In the genomic region with DNA sequence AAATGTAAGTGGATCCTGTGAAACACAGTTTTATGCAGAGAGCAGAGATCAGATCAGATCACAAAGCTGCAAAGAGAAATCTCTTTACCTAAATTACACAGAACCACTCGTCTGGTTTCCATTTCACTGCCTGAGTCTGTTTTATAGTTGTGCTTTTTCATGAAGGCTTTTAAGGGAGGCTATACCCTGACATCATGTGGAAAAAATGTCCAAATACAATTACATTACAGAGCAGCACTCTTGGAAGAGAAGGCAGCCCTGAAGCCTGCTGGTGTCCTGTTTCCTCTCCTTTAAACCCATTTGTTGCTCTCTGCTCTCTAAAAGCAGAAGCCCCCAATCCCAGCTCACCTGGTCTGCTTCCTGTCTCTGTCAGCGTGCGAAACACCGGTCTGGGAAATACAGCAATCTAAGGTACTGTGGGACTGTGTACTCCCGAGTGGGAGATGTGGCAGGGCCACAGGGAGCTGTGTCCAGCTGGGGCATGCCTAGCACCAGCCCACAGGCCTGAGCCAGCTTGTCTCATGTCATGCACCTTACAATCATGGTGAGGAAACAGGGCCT, we compare ENCODE assay signal across 9 cellular contexts. TPM values are rescaled to one million over a fixed set of nuclear protein-coding genes. Genes with fewer than 3 reads are reported as not detected.
DNase-seq lines count a peak whose midpoint lies in the region; ATAC-seq, FAIRE-seq and TF ChIP-seq lines count a peak whose summit lies in the region.
"Had no signal": no experiment of that assay in that cellular context is flagged by ENCODE, and none has a peak within 500 bp of the region (broad histone marks: within the 10 kb centered on the region; RNA-seq: fewer than 3 reads in every experiment).

No MANE protein-coding gene starts in this region.

- H3K27ac Mint-ChIP-seq in activated CD4-positive, alpha-beta T cell treated with anti-CD3 and anti-CD28 coated beads for 36 hours, result no peak overlapping the region

- ATAC-seq in HCT116, result no peak
- ATAC-seq in K562, result peak; percentile 60
- no peak for ATAC-seq in activated CD4-positive, alpha-beta T cell treated with anti-CD3 and anti-CD28 coated beads for 36 hours

- H3K4me1 ChIP-seq in HCT116 (ENCODE audit: control insufficient read depth in 1 of 2, insufficient read depth in 2 of 2, low read length in 2 of 2) (peaks cover 19 to 25% of the 10 kb centered on the region in 2 experiments), K562 (replicated peaks in 1 of 2; ENCODE audit: control insufficient read depth in 2 of 2, insufficient read depth in 2 of 2, low read length in 2 of 2) (no peaks in the 10 kb centered on the region), hepatocyte (ENCODE audit: insufficient read depth) (peaks cover 27% of the 10 kb centered on the region), spleen (peaks cover 0 to 6% (median 2%) of the 10 kb centered on the region in 6 donors)

- no peak for TF ChIP-seq EP300 in K562 (IDR thresholded peaks at IDR 0.05; ENCODE audit: low read length)

- H3K9ac ChIP-seq in HCT116 (ENCODE audit: low read length) (no peak overlapping the region), K562 (ENCODE audit: insufficient read depth in 1 of 2, low read depth in 2 of 2, low read length in 2 of 2) (0 out of 4 replicates have a peak overlapping the region, but pooled peaks of 1 of the 2 experiments have one; percentile 54)

- peaks cover 7% of the 10 kb centered on the region for H3K36me3 Mint-ChIP-seq in activated CD4-positive, alpha-beta T cell treated with anti-CD3 and anti-CD28 coated beads for 36 hours (ENCODE audit: low read depth)

- TF ChIP-seq POLR2A in HCT116 (IDR thresholded peaks at IDR 0.05; ENCODE audit: borderline replicate concordance, extremely low read depth, insufficient read depth, insufficient read length) (no peak), K562 (conservative IDR thresholded peaks at IDR 0.05) (no peak), spleen (IDR thresholded peaks at IDR 0.05) (no peak)

- DNase-seq in HCT116 (ENCODE audit: low read depth, low spot score) (no peak), K562 (ENCODE audit: extremely low read depth in 1 of 4, low spot score in 3 of 4) (no peak), hepatocyte (ENCODE audit: low spot score) (peak; percentile 76), spleen (no peak), KBM-7 (no peak), iPS-NIHi7 (ENCODE audit: extremely low spot score) (no peak), mucosa of gallbladder (ENCODE audit: low spot score) (no peak)
- no peak for DNase-seq in activated CD4-positive, alpha-beta T cell treated with anti-CD3 and anti-CD28 coated beads for 36 hours
- DNase-seq: anterior cingulate cortex had no signal

- in situ Hi-C loops in K562 (cut with MboI), result no loop called here
- in situ Hi-C loops in KBM-7 (cut with MboI; ENCODE audit: low pct_unique_long_range_greater_than_20kb, low sequenced_read_pairs), result no loop called here

- RAD21 ChIA-PET in HCT116 (lab: Charles Lee; ENCODE audit: low non-redundant PET in 1 of 2, low total read pairs in 2 of 2, uncharacterized antibody in 2 of 2, unreplicated experiment in 2 of 2), result no interaction called here

- POLR2A ChIA-PET in HCT116 (lab: Charles Lee), result interaction anchor here (0.8 kb wide), 1 partner anchor 25 kb away, joined by 3 read pairs; a partner anchor contains a TSS
- POLR2A ChIA-PET in K562 (lab: Yijun Ruan, JAX), result interaction anchor here (0.6 kb wide), 1 partner anchor 49 kb away, joined by 3 read pairs; no protein-coding TSS in a partner anchor
- POLR2A ChIA-PET in activated CD4-positive, alpha-beta T cell treated with anti-CD3 and anti-CD28 coated beads for 36 hours (lab: Charles Lee), result no interaction called here

- CTCF ChIA-PET in HCT116 (lab: Charles Lee) (no interaction called here), K562 (lab: Yijun Ruan, JAX; ENCODE audit: low intra/inter-chr PET ratio) (interaction anchor here (1.1 kb wide), 1 partner anchor 424 kb away, joined by 3 read pairs; no protein-coding TSS in a partner anchor)
- CTCF ChIA-PET in activated CD4-positive, alpha-beta T cell treated with anti-CD3 and anti-CD28 coated beads for 36 hours (lab: Charles Lee), result no interaction called here

- H3K4me1 Mint-ChIP-seq in activated CD4-positive, alpha-beta T cell treated with anti-CD3 and anti-CD28 coated beads for 36 hours, result no peaks in the 10 kb centered on the region

- 75% methylated on average over 5 of the region's 5 CpGs for WGBS in K562 (ENCODE audit: insufficient coverage, low coverage, missing lambda C conversion rate)
- WGBS in hepatocyte (ENCODE audit: low lambda C conversion rate, missing lambda C conversion rate), result 39% methylated on average over 5 of the region's 5 CpGs
- 60 to 77% (median 72%) methylated on average over 5 of the region's 5 CpGs for WGBS in spleen, 5 donors

- H3K27me3 Mint-ChIP-seq in activated CD4-positive, alpha-beta T cell treated with anti-CD3 and anti-CD28 coated beads for 36 hours, result no peaks in the 10 kb centered on the region

- H2AFZ ChIP-seq in HCT116 (ENCODE audit: low read depth, low read length, poor library complexity, severe bottlenecking) (no peak overlapping the region), K562 (ENCODE audit: low read depth, low read length) (no peak overlapping the region), hepatocyte (no peak overlapping the region)

- H3K79me2 ChIP-seq in HCT116 (ENCODE audit: insufficient read depth, low read length) (no peaks in the 10 kb centered on the region), K562 (ENCODE audit: control insufficient read depth, insufficient read depth, low read length) (no peaks in the 10 kb centered on the region), hepatocyte (no peaks in the 10 kb centered on the region)

- BruUV-seq in HCT116 (replicated peaks; lab: Mats Ljungman, UMichigan) (no TSS peak), K562 (replicated peaks; lab: Mats Ljungman, UMichigan) (no TSS peak)

- no peak overlapping the region for H3K4me3 Mint-ChIP-seq in activated CD4-positive, alpha-beta T cell treated with anti-CD3 and anti-CD28 coated beads for 36 hours

- TF ChIP-seq CTCF in HCT116 (IDR thresholded peaks at IDR 0.05 in 2 of 3, conservative IDR thresholded peaks at IDR 0.05 in 1 of 3; ENCODE audit: borderline replicate concordance in 1 of 3, insufficient read depth in 1 of 3, low read depth in 2 of 3, low read length in 2 of 3), result no peak
- TF ChIP-seq CTCF in K562 (IDR thresholded peaks at IDR 0.05 in 2 of 3, conservative IDR thresholded peaks at IDR 0.05 in 1 of 3; ENCODE audit: insufficient read depth in 2 of 3, low read depth in 1 of 3, low read length in 3 of 3), result no peak
- no peak for TF ChIP-seq CTCF in hepatocyte (IDR thresholded peaks at IDR 0.05; ENCODE audit: poor library complexity)
- TF ChIP-seq CTCF in spleen (IDR thresholded peaks at IDR 0.05 in 8 of 11, conservative IDR thresholded peaks at IDR 0.05 in 3 of 11), result no peak

- H3K4me2 ChIP-seq in HCT116 (ENCODE audit: low read length) (no peak overlapping the region), K562 (ENCODE audit: insufficient read depth, low read length) (no peak overlapping the region), hepatocyte (peak overlapping the region; percentile 35)

- H3K9me2 ChIP-seq in HCT116 (ENCODE audit: insufficient read depth) (no peaks in the 10 kb centered on the region), hepatocyte (replicated peaks; ENCODE audit: insufficient read depth) (no peaks in the 10 kb centered on the region)

- FAIRE-seq in K562 (lab: Jason Lieb, UNC), result no peak

- TF ChIP-seq RAD21 in HCT116 (IDR thresholded peaks at IDR 0.05; ENCODE audit: low read depth) (no peak), K562 (CRISPR knock-in tag; conservative IDR thresholded peaks at IDR 0.05 in 1 of 2, IDR thresholded peaks at IDR 0.05 in 1 of 2) (no peak)

- H3K9me3 Mint-ChIP-seq in activated CD4-positive, alpha-beta T cell treated with anti-CD3 and anti-CD28 coated beads for 36 hours (ENCODE audit: low read depth), result no peaks in the 10 kb centered on the region

- intact Hi-C loops in HCT116 (cut with micrococcal nuclease) (no loop called here), K562 (cut with micrococcal nuclease) (no loop called here), spleen (cut with DNase I; ENCODE audit: low total_unique reads) (no loop called here)
- intact Hi-C loops in activated CD4-positive, alpha-beta T cell treated with anti-CD3 and anti-CD28 coated beads for 36 hours (cut with DNase I, micrococcal nuclease), result no loop called here

- no peaks in the 10 kb centered on the region for H3K9me1 ChIP-seq in K562 (ENCODE audit: control insufficient read depth, insufficient read depth, low read length)

- H3K36me3 ChIP-seq in HCT116 (ENCODE audit: control insufficient read depth in 1 of 2, insufficient read depth in 2 of 2, low read length in 2 of 2) (no peaks in the 10 kb centered on the region), K562 (ENCODE audit: control insufficient read depth, insufficient read depth, low read length) (peaks cover 4% of the 10 kb centered on the region; the same call in 1 of the 3 replicates), hepatocyte (replicated peaks; ENCODE audit: insufficient read depth, low read depth) (no peaks in the 10 kb centered on the region), spleen (peaks cover 0 to 30% (median 0%) of the 10 kb centered on the region in 6 donors)

- 0 out of 2 replicates have a peak overlapping the region, but pooled peaks have one; percentile 0 for H3K27ac ChIP-seq in HCT116 (ENCODE audit: low read depth, low read length)
- no peak overlapping the region for H3K27ac ChIP-seq in K562 (ENCODE audit: extremely low read depth, low read depth, low read length)
- H3K27ac ChIP-seq in hepatocyte, result peak overlapping the region; percentile 92
- peak overlapping the region in 6 of 8 donors; percentile 3 to 43 (median 26) for H3K27ac ChIP-seq in spleen

- H4K20me1 ChIP-seq in HCT116 (ENCODE audit: insufficient read depth) (no peaks in the 10 kb centered on the region), K562 (replicated peaks; ENCODE audit: control insufficient read depth, insufficient read depth, low read length) (no peaks in the 10 kb centered on the region), hepatocyte (ENCODE audit: insufficient read depth, poor library complexity, severe bottlenecking) (no peaks in the 10 kb centered on the region)

- H3K27me3 ChIP-seq in HCT116 (ENCODE audit: insufficient read depth, low read length) (no peaks in the 10 kb centered on the region), K562 (ENCODE audit: control insufficient read depth in 2 of 2, insufficient read depth in 2 of 2, low read length in 2 of 2) (no peaks in the 10 kb centered on the region), hepatocyte (no peaks in the 10 kb centered on the region), spleen (replicated peaks in 1 of 7) (no peaks in the 10 kb centered on the region)

- H3K4me3 ChIP-seq in HCT116 (replicated peaks in 1 of 2; ENCODE audit: low read depth in 1 of 2, low read length in 2 of 2) (no peak overlapping the region), K562 (no peak overlapping the region), hepatocyte (no peak overlapping the region), spleen (no peak overlapping the region)

- H3K9me3 ChIP-seq in HCT116 (ENCODE audit: control insufficient read depth in 1 of 2, insufficient read depth in 1 of 2, low read depth in 1 of 2, low read length in 2 of 2) (no peaks in the 10 kb centered on the region), K562 (replicated peaks; ENCODE audit: control insufficient read depth, insufficient read depth, low read depth, low read length) (no peaks in the 10 kb centered on the region), hepatocyte (ENCODE audit: low read depth) (no peaks in the 10 kb centered on the region), spleen (no peaks in the 10 kb centered on the region)

RNA-seq across cellular contexts. Expression of a gene that starts 24.8 kb away (rescaled TPM):
- total RNA-seq in HCT116 (2021; ENCODE audit: unreplicated experiment) (30.3 TPM), K562 (2014; rRNA removed) (4.1 and 6.2 TPM in 2 replicates), K562 (2014; rRNA removed; fragmentation: Illumina TruSeq; extraction: Trizol) (6.2 and 6.4 TPM in 2 replicates), K562 (2015; rRNA removed; fragmentation: Illumina TruSeq; extraction: Trizol) (6.6 and 7.9 TPM in 2 replicates), K562 (2021) (60.6 and 62.1 TPM in 2 replicates), hepatocyte (77.6 and 85.1 TPM in 2 replicates), spleen (100 to 1,000 TPM; 118 to 223 (median 131) TPM), mucosa of gallbladder (209 TPM)
- 15.7 and 29.3 TPM in 2 replicates for polyA plus RNA-seq in HCT116 (2012)
- 9.5 and 13.7 TPM in 2 replicates for total RNA-seq in K562 (2011; cell fraction: chromatin; rRNA removed; ENCODE audit: low replicate concordance)
- 9.7 and 10.2 TPM in 2 replicates for total RNA-seq in K562 (2011; cell fraction: nucleolus; rRNA removed)
- total RNA-seq in K562 (2011; cell fraction: nucleoplasm; rRNA removed), result 11.8 and 19.4 TPM in 2 replicates
- polyA plus RNA-seq in K562 (2011; rRNA removed) (6.5 and 11.7 TPM in 2 replicates), K562 (2014; fragmentation: Illumina TruSeq; extraction: Trizol) (20.0 and 20.3 TPM in 2 replicates), K562 (2014; fragmentation: Nextera tagmentation; extraction: Ambion mirVana) (10 to 100 TPM; 32.4 to 42.8 TPM), K562 (2014; rRNA removed) (21.8 and 23.7 TPM in 2 replicates), hepatocyte (266 and 285 TPM in 2 replicates), spleen (100 to 1,000 TPM in 1 of 3 donors, 10 to 100 TPM in 2; 72.4 to 115 (median 91.0) TPM)
- 3.1 and 12.8 TPM in 2 replicates for polyA plus RNA-seq in K562 (2011; cell fraction: cytosol; rRNA removed)
- 6.0 and 19.0 TPM in 2 replicates for polyA plus RNA-seq in K562 (2011; cell fraction: nucleus; rRNA removed)
- polyA plus RNA-seq in K562 (2012), result 27.2 and 38.8 TPM in 2 replicates
- 4.3 and 5.1 TPM in 2 replicates for polyA minus RNA-seq in K562 (2011; rRNA and poly(A)+ RNA removed)
- polyA minus RNA-seq in K562 (2011; cell fraction: cytosol; rRNA and poly(A)+ RNA removed), result 17.1 and 23.8 TPM in 2 replicates
- polyA minus RNA-seq in K562 (2011; cell fraction: nucleus; rRNA and poly(A)+ RNA removed), result 6.4 and 8.1 TPM in 2 replicates
- 10 to 100 TPM; 74.4 to 77.7 TPM for total RNA-seq in activated CD4-positive, alpha-beta T cell treated with anti-CD3 and anti-CD28 coated beads for 36 hours
